In the genomic region with DNA sequence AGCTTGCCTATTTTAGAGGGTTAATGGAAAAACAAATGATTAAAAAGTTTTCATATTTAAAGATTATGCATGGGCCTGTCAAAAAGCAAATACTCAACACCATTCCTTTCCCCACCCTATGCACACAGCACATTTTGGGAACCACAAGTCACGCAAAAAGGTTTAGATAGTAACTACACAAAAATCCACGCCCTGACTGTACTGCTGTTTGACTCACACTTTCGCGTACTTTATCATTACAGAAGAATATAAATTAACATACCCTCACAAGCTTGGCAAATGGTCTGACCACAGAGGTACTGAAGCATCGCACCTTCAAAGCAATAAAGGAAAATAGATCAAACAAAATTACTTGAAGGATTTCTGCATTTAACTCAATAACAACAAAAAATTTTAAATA, we compare ENCODE assay signal across 8 cellular contexts. TPM values are rescaled to one million over a fixed set of nuclear protein-coding genes. Genes with fewer than 3 reads are reported as not detected.
A peak's percentile ranks its signal among the peaks of the same experiment; 100 is the strongest.
DNase-seq lines count a peak whose midpoint lies in the region; ATAC-seq lines count a peak whose summit lies in the region.

No MANE protein-coding gene starts in this region.

- no peak for DNase-seq in activated naive CD4-positive, alpha-beta T cell (lab: John Stamatoyannopoulos, UW)
- DNase-seq in T-cell (no peak), right cardiac atrium (no peak), occipital lobe (lab: John Stamatoyannopoulos, UW) (no peak), hippocampal formation (lab: John Stamatoyannopoulos, UW) (no peak), NCI-H82 (lab: John Stamatoyannopoulos, UW) (no peak)
- no peak for DNase-seq in stimulated activated naive B cell treated with anti-CD40 and anti-IgM and Interleukin-4, amounts not matched to agents 10 μg/mL and 1 μg/mL and 100 μg/mL, for 72 hours

- peak overlapping the region; percentile 14 for H3K27ac Mint-ChIP-seq in activated naive CD4-positive, alpha-beta T cell treated with anti-CD3 and anti-CD28 coated beads, Interleukin-2, amount 50 U/mL, for 24 hours
- no peak overlapping the region for H3K27ac Mint-ChIP-seq in T-cell
- H3K27ac Mint-ChIP-seq in stimulated activated naive B cell treated with anti-CD40 and anti-IgM and Interleukin-4, amounts not matched to agents 10 μg/mL and 1 μg/mL and 100 μg/mL, for 72 hours = no peak overlapping the region

- peak overlapping the region; percentile 99 for H3K4me3 Mint-ChIP-seq in activated naive CD4-positive, alpha-beta T cell treated with anti-CD3 and anti-CD28 coated beads, Interleukin-2, amount 50 U/mL, for 24 hours
- peak overlapping the region; percentile 60 to 99 (median 98) for H3K4me3 Mint-ChIP-seq in T-cell
- H3K4me3 Mint-ChIP-seq in stimulated activated naive B cell treated with anti-CD40 and anti-IgM and Interleukin-4, amounts not matched to agents 10 μg/mL and 1 μg/mL and 100 μg/mL, for 72 hours = peak overlapping the region; percentile 100

- POLR2A ChIA-PET in T-cell (lab: Charles Lee) = interaction anchor here (0.6 to 1.5 kb wide), 2 partner anchors 34 to 1638 kb away, joined by 4 to 5 read pairs; no protein-coding TSS in a partner anchor

- H3K27me3 ChIP-seq in right cardiac atrium (ENCODE audit: control insufficient read depth, insufficient read depth) = no peaks in the 10 kb centered on the region

- H3K36me3 Mint-ChIP-seq in activated naive CD4-positive, alpha-beta T cell treated with anti-CD3 and anti-CD28 coated beads, Interleukin-2, amount 50 U/mL, for 24 hours = peaks cover 6% of the 10 kb centered on the region
- peaks cover 24% of the 10 kb centered on the region for H3K36me3 Mint-ChIP-seq in T-cell
- peaks cover 26 to 27% of the 10 kb centered on the region in 2 donors for H3K36me3 Mint-ChIP-seq in stimulated activated naive B cell treated with anti-CD40 and anti-IgM and Interleukin-4, amounts not matched to agents 10 μg/mL and 1 μg/mL and 100 μg/mL, for 72 hours

- H3K9me3 Mint-ChIP-seq in activated naive CD4-positive, alpha-beta T cell treated with anti-CD3 and anti-CD28 coated beads, Interleukin-2, amount 50 U/mL, for 24 hours = no peaks in the 10 kb centered on the region
- H3K9me3 Mint-ChIP-seq in T-cell = no peaks in the 10 kb centered on the region
- H3K9me3 Mint-ChIP-seq in stimulated activated naive B cell treated with anti-CD40 and anti-IgM and Interleukin-4, amounts not matched to agents 10 μg/mL and 1 μg/mL and 100 μg/mL, for 72 hours = no peaks in the 10 kb centered on the region

- CTCF ChIA-PET in T-cell (lab: Charles Lee) = interaction anchor here (0.6 to 4.5 kb wide), 3 partner anchors 162 to 434 kb away, joined by 3 to 15 read pairs (median 3); no protein-coding TSS in a partner anchor

- H3K27ac ChIP-seq in right cardiac atrium (ENCODE audit: low read length) = no peak overlapping the region

- peak overlapping the region; percentile 86 for H3K4me3 ChIP-seq in right cardiac atrium (ENCODE audit: low read length)

- no peaks in the 10 kb centered on the region for H3K27me3 Mint-ChIP-seq in activated naive CD4-positive, alpha-beta T cell treated with anti-CD3 and anti-CD28 coated beads, Interleukin-2, amount 50 U/mL, for 24 hours
- no peaks in the 10 kb centered on the region for H3K27me3 Mint-ChIP-seq in T-cell
- H3K27me3 Mint-ChIP-seq in stimulated activated naive B cell treated with anti-CD40 and anti-IgM and Interleukin-4, amounts not matched to agents 10 μg/mL and 1 μg/mL and 100 μg/mL, for 72 hours = no peaks in the 10 kb centered on the region

- 86% methylated on average over 5 of the region's 5 CpGs for whole genome bisulfite sequencing in right cardiac atrium

- ATAC-seq in T-cell (replicated peaks in 1 of 4) (no peak), right cardiac atrium (no peak)
- ATAC-seq in stimulated activated naive B cell treated with anti-CD40 and anti-IgM and Interleukin-4, amounts not matched to agents 10 μg/mL and 1 μg/mL and 100 μg/mL, for 72 hours (replicated peaks) = no peak

- intact Hi-C loops in right cardiac atrium (cut with DNase I) = no loop called here

- H3K9me3 ChIP-seq in right cardiac atrium (ENCODE audit: control insufficient read depth, low read length) = no peaks in the 10 kb centered on the region

- H3K4me1 ChIP-seq in right cardiac atrium (ENCODE audit: control insufficient read depth, insufficient read depth, low read length) = no peaks in the 10 kb centered on the region

- peaks cover 50% of the 10 kb centered on the region for H3K4me1 Mint-ChIP-seq in activated naive CD4-positive, alpha-beta T cell treated with anti-CD3 and anti-CD28 coated beads, Interleukin-2, amount 50 U/mL, for 24 hours
- peaks cover 34 to 42% (median 34%) of the 10 kb centered on the region in 3 donors for H3K4me1 Mint-ChIP-seq in T-cell
- H3K4me1 Mint-ChIP-seq in stimulated activated naive B cell treated with anti-CD40 and anti-IgM and Interleukin-4, amounts not matched to agents 10 μg/mL and 1 μg/mL and 100 μg/mL, for 72 hours = peaks cover 11 to 40% of the 10 kb centered on the region in 2 donors

RNA-seq across cellular contexts. Expression of a gene that starts 1.4 kb away (rescaled TPM):
- 100 to 1,000 TPM; 125 to 138 (median 137) TPM for total RNA-seq in T-cell
- total RNA-seq in right cardiac atrium = 100 to 1,000 TPM; 538 to 677 (median 585) TPM
- polyA plus RNA-seq in right cardiac atrium = 1,692 TPM
- 154 TPM for total RNA-seq in occipital lobe
